13 cellular contexts compared by ENCODE assay signal in the genomic region with DNA sequence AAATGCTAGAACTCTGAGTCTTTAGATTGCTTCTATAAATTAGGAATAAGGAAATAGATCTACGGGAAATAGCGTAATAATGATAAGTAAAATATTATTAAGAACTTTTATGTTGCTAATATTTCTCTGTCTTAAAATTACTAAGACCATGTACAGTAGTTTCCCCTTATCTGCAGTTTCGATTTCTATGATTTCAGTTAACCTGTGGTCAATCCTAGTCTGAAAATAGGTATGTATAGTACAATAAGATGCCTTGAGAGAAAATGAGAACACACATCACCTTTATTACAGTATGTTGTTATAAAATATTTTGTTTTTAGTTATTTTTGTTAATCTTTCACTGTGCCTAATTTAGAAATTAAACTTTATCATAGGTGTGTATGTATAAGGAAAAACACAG.
"Had no signal": no experiment of that assay in that cellular context is flagged by ENCODE, and none has a peak within 500 bp of the region (broad histone marks: within the 10 kb centered on the region; RNA-seq: fewer than 3 reads in every experiment).

No MANE protein-coding gene starts in this region.

- ATAC-seq: activated T-helper 17 cell treated with anti-CD3 and anti-CD28 coated beads, Interleukin-2, amount 50 U/mL, for 72 hours; left ventricle myocardium superior; psoas muscle; right lobe of liver had no signal

- DNase-seq: activated B cell treated with CpG ODN at 0.5 μM for 24 hours; activated CD4-positive, alpha-beta T cell treated with anti-CD3 and anti-CD28 coated beads, Interleukin-2, amount 10 ng/mL, durations not matched to agents 24 days and 14 days; activated T-cell treated with anti-CD3 and anti-CD28 coated beads for 4 hours; caudate nucleus; effector memory CD4-positive, alpha-beta T cell; kidney; left ventricle myocardium superior; mesenchymal stem cell; psoas muscle; right lobe of liver; stimulated activated CD4-positive, alpha-beta T cell treated with anti-CD3 and anti-CD28 coated beads, Interleukin-1b, Interleukin-23, amount 100 ng/mL, for 48 hours; stimulated activated naive CD4-positive, alpha-beta T cell treated with Interleukin-2 at 50 U/mL for 16 hours had no signal
